ENCODE assay signal across 12 cellular contexts in the genomic region with DNA sequence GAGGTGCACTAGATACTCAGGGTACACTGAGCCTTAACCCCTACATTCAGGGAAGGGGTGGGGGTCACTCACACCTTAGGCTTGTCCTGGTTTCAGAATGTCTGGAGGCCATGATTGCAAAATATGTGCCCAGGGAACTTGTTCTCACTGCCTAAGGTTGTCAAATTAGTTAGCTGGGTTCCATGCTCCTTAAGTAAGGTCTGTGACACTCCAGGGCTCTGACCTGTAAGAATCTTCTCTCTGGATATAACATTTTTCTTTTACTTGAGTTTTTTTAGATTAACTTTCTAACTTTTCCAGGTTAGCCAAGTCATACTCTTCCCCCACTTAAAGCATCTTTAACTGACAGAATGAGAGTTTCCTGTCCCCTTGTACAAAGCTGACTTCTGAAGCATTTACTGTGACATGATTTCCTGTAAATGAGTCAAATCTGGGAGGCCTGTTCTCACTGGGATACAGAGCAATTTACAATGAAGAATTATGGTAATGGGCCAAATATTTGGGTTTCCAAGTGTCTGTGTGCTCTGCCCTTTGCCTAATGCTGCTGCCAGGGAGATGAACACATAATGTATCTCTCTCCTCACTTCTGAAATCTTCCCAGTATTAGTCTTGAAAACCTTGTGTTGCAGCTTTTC.
DNase-seq lines count a peak whose midpoint lies in the region; ATAC-seq and TF ChIP-seq lines count a peak whose summit lies in the region.
"Had no signal": no experiment of that assay in that cellular context is flagged by ENCODE, and none has a peak within 500 bp of the region (broad histone marks: within the 10 kb centered on the region; RNA-seq: fewer than 3 reads in every experiment).

No MANE protein-coding gene starts in this region.

- H3K36me3 ChIP-seq in endodermal cell (ENCODE audit: control insufficient read depth, insufficient read depth, low read length) (no peaks in the 10 kb centered on the region), rectal smooth muscle tissue (ENCODE audit: control insufficient read depth, insufficient read depth, low read length) (no peaks in the 10 kb centered on the region), esophagus squamous epithelium (peaks cover 0 to 85% (median 0%) of the 10 kb centered on the region in 3 donors)

- H3K4me1 Mint-ChIP-seq in endodermal cell: peaks cover 6% of the 10 kb centered on the region
- H3K4me1 Mint-ChIP-seq: activated B cell treated with CpG ODN at 0.5 μM for 24 hours had no signal

- H3K27me3 Mint-ChIP-seq in endodermal cell (ENCODE audit: insufficient read depth): no peaks in the 10 kb centered on the region
- H3K27me3 Mint-ChIP-seq: activated B cell treated with CpG ODN at 0.5 μM for 24 hours had no signal

- no peak for TF ChIP-seq CTCF in endodermal cell (conservative IDR thresholded peaks at IDR 0.05)
- TF ChIP-seq CTCF in esophagus squamous epithelium (IDR thresholded peaks at IDR 0.05): no peak

- DNase-seq in EH (ENCODE audit: low read depth): peak; percentile 82
- DNase-seq in endodermal cell: peak; percentile 17
- no peak for DNase-seq in esophagus squamous epithelium (lab: John Stamatoyannopoulos, UW)
- no peak for DNase-seq in activated CD8-positive, alpha-beta memory T cell treated with anti-CD3 and anti-CD28 coated beads, Interleukin-2, amount 50 U/mL, for 48 hours
- DNase-seq in superior temporal gyrus (ENCODE audit: extremely low spot score): no peak
- DNase-seq: activated B cell treated with CpG ODN at 0.5 μM for 24 hours, cerebellar nuclear complex, DMS53, MV-4-11 had no signal

- intact Hi-C loops in esophagus squamous epithelium (cut with DNase I): no loop called here

- ATAC-seq in HG03432 (IDR thresholded peaks at IDR 0.05; ENCODE audit: unreplicated experiment): peak; percentile 67
- no peak for ATAC-seq in GM18520 (IDR thresholded peaks at IDR 0.05; ENCODE audit: unreplicated experiment)

- no peak overlapping the region for H3K4me3 Mint-ChIP-seq in endodermal cell
- H3K4me3 Mint-ChIP-seq: activated B cell treated with CpG ODN at 0.5 μM for 24 hours had no signal

- H3K9me3 Mint-ChIP-seq in endodermal cell: no peaks in the 10 kb centered on the region
- H3K9me3 Mint-ChIP-seq: activated B cell treated with CpG ODN at 0.5 μM for 24 hours had no signal

- no peak overlapping the region for H3K27ac Mint-ChIP-seq in endodermal cell
- H3K27ac Mint-ChIP-seq: activated B cell treated with CpG ODN at 0.5 μM for 24 hours had no signal

- TF ChIP-seq POLR2A in esophagus squamous epithelium (IDR thresholded peaks at IDR 0.05): no peak

- H3K9ac ChIP-seq in endodermal cell (ENCODE audit: extremely low read depth, low read length, poor library complexity, severe bottlenecking) (no peak overlapping the region), rectal smooth muscle tissue (ENCODE audit: low read length) (no peak overlapping the region)

- H3K27me3 ChIP-seq in endodermal cell (ENCODE audit: control insufficient read depth, insufficient read depth, low read length, poor library complexity, severe bottlenecking) (no peaks in the 10 kb centered on the region), rectal smooth muscle tissue (ENCODE audit: control insufficient read depth, insufficient read depth, low read length) (no peaks in the 10 kb centered on the region), esophagus squamous epithelium (no peaks in the 10 kb centered on the region)

- peaks cover 7% of the 10 kb centered on the region for H3K36me3 Mint-ChIP-seq in endodermal cell (ENCODE audit: low read depth)

- H3K4me1 ChIP-seq in endodermal cell (ENCODE audit: control insufficient read depth, insufficient read depth, low read length): no peaks in the 10 kb centered on the region
- H3K4me1 ChIP-seq in rectal smooth muscle tissue (ENCODE audit: control insufficient read depth, insufficient read depth, low read length): peaks cover 13% of the 10 kb centered on the region
- H3K4me1 ChIP-seq in esophagus squamous epithelium: peaks cover 0 to 15% (median 0%) of the 10 kb centered on the region in 3 donors

- H3K27ac ChIP-seq in endodermal cell (ENCODE audit: low read depth, low read length) (no peak overlapping the region), rectal smooth muscle tissue (ENCODE audit: low read depth, low read length) (peak overlapping the region; percentile 78), esophagus squamous epithelium (peak overlapping the region in 2 of 4 donors; percentile 36 to 58)

- H3K4me3 ChIP-seq in endodermal cell (ENCODE audit: low read length) (no peak overlapping the region), rectal smooth muscle tissue (ENCODE audit: low read length) (no peak overlapping the region), esophagus squamous epithelium (no peak overlapping the region)

- H3K9me3 ChIP-seq in endodermal cell (ENCODE audit: control insufficient read depth, low read length) (no peaks in the 10 kb centered on the region), esophagus squamous epithelium (no peaks in the 10 kb centered on the region)

Comparison
In these comparisons a context has a peak if more than half of its experiments do, and no peak if none do; other contexts are left out.
1. DNase-seq: peak in EH (single experiment) and endodermal cell (single experiment); none in esophagus squamous epithelium (single experiment), activated CD8-positive, alpha-beta memory T cell treated with anti-CD3 and anti-CD28 coated beads, Interleukin-2, amount 50 U/mL, for 48 hours (single experiment) and superior temporal gyrus (single experiment).